8 cellular contexts compared by ENCODE assay signal in genomic region chr14:52399886-52400599, GRCh38.
DNase-seq lines count a peak whose midpoint lies in the region; ATAC-seq and TF ChIP-seq lines count a peak whose summit lies in the region.

No MANE protein-coding gene starts in this region.

- POLR2A ChIA-PET in T-cell (lab: Charles Lee), result no interaction called here

- CTCF ChIA-PET in T-cell (lab: Charles Lee), result interaction anchor here (0.7 to 1.4 kb wide), 5 partner anchors 10 to 86 kb away, joined by 3 to 5 read pairs (median 4); partner anchors contain the start of gene PTGER2 (in 1 of the 2)

- TF ChIP-seq CTCF in chondrocyte (IDR thresholded peaks at IDR 0.05), result peak; percentile 71

- H3K9me3 Mint-ChIP-seq in chondrocyte (ENCODE audit: low read depth) (peaks cover 7% of the 10 kb centered on the region), T-cell (peaks cover 0 to 8% (median under 1%) of the 10 kb centered on the region in 3 donors)

- H3K4me1 Mint-ChIP-seq in chondrocyte (ENCODE audit: low read depth) (peaks cover 19% of the 10 kb centered on the region), T-cell (peaks cover 54 to 67% (median 58%) of the 10 kb centered on the region in 3 donors)

- DNase-seq in SIG-M5 treated with dmso at 0.1 percent for 504 hours (lab: John Stamatoyannopoulos, UW; ENCODE audit: unreplicated experiment) (peak; percentile 55), SIG-M5 (lab: John Stamatoyannopoulos, UW) (no peak), LHCN-M2 (ENCODE audit: low read depth) (peak; percentile 47), chondrocyte (ENCODE audit: low spot score) (no peak), non-pigmented ciliary epithelial cell (ENCODE audit: low read depth) (peak; percentile 11), NCI-H2227 treated with DMSO at 0.1 percent for 48 hours (lab: John Stamatoyannopoulos, UW) (no peak), T-cell (no peak)

- H3K36me3 Mint-ChIP-seq in chondrocyte (ENCODE audit: low read depth) (peaks cover 2% of the 10 kb centered on the region), T-cell (no peaks in the 10 kb centered on the region)

- H3K27me3 Mint-ChIP-seq in chondrocyte (ENCODE audit: low read depth) (no peaks in the 10 kb centered on the region), T-cell (no peaks in the 10 kb centered on the region)

- H3K4me3 Mint-ChIP-seq in chondrocyte (ENCODE audit: unreplicated experiment) (no peak overlapping the region), T-cell (peak overlapping the region in 1 of 3 donors; percentile 5)

- ATAC-seq in HG03108 (IDR thresholded peaks at IDR 0.05; ENCODE audit: unreplicated experiment) (no peak), T-cell (replicated peaks in 1 of 4) (no peak)

- peak overlapping the region; percentile 29 for H3K27ac Mint-ChIP-seq in chondrocyte (ENCODE audit: unreplicated experiment)
- peak overlapping the region in 1 of 2 donors; percentile 70 for H3K27ac Mint-ChIP-seq in T-cell

Comparison
In these comparisons a context has a peak if more than half of its experiments do, and no peak if none do; other contexts are left out.
1. DNase-seq: peak in SIG-M5 treated with dmso at 0.1 percent for 504 hours (single experiment), LHCN-M2 (single experiment) and non-pigmented ciliary epithelial cell (single experiment); none in SIG-M5 (single experiment), chondrocyte (single experiment), NCI-H2227 treated with DMSO at 0.1 percent for 48 hours (single experiment) and T-cell (0 of 34).